8 cellular contexts compared by ENCODE assay signal in genomic region chr14:73491256-73491976, GRCh38. TPM values are rescaled to one million over a fixed set of nuclear protein-coding genes. Genes with fewer than 3 reads are reported as not detected.
DNase-seq lines count a peak whose midpoint lies in the region; ATAC-seq lines count a peak whose summit lies in the region.

No MANE protein-coding gene starts in this region.

- no peaks in the 10 kb centered on the region for H3K9me3 ChIP-seq in mononuclear cell (ENCODE audit: low read depth, low read length)

- intact Hi-C loops in activated CD4-positive, alpha-beta memory T cell treated with anti-CD3 and anti-CD28 coated beads for 36 hours (cut with micrococcal nuclease), result loop anchor here (1.0 to 5.0 kb wide), 2 partner anchors 78 to 141 kb away; partner anchors contain the start of gene ACOT2

- DNase-seq in NK-92 treated with Interleukin-12 subunit alpha and Interleukin-12 subunit beta, amount 100 ng/mL, for 24 hours (lab: John Stamatoyannopoulos, UW), result peak; percentile 52
- DNase-seq in NK-92 (lab: John Stamatoyannopoulos, UW; ENCODE audit: unreplicated experiment) (no peak), NCI-H226 (peak; percentile 78), ecto neural progenitor cell (ENCODE audit: low spot score) (peak; percentile 76)
- peak; percentile 85 for DNase-seq in activated CD4-positive, alpha-beta memory T cell treated with anti-CD3 and anti-CD28 coated beads for 36 hours
- DNase-seq in stimulated activated CD8-positive, alpha-beta memory T cell treated with anti-CD3 and anti-CD28 coated beads, Interleukin-4, amount 100 ng/mL, for 24 hours (ENCODE audit: low read depth), result peak; percentile 51

- peak; percentile 34 for ATAC-seq in HG03039 (IDR thresholded peaks at IDR 0.05; ENCODE audit: unreplicated experiment)

- peak overlapping the region; percentile 74 for H3K27ac Mint-ChIP-seq in activated CD4-positive, alpha-beta memory T cell treated with anti-CD3 and anti-CD28 coated beads for 36 hours

- peaks cover 42% of the 10 kb centered on the region for H3K4me1 Mint-ChIP-seq in activated CD4-positive, alpha-beta memory T cell treated with anti-CD3 and anti-CD28 coated beads for 36 hours (ENCODE audit: low read depth)

- no peaks in the 10 kb centered on the region for H3K27me3 ChIP-seq in mononuclear cell (ENCODE audit: insufficient read depth, low read length)

- peaks cover 38% of the 10 kb centered on the region for H3K4me1 ChIP-seq in mononuclear cell (ENCODE audit: insufficient read depth, low read length)

- peak overlapping the region; percentile 77 for H3K4me3 Mint-ChIP-seq in activated CD4-positive, alpha-beta memory T cell treated with anti-CD3 and anti-CD28 coated beads for 36 hours

- H3K9me3 Mint-ChIP-seq in activated CD4-positive, alpha-beta memory T cell treated with anti-CD3 and anti-CD28 coated beads for 36 hours, result no peaks in the 10 kb centered on the region

- peak overlapping the region; percentile 75 for H3K4me3 ChIP-seq in mononuclear cell (ENCODE audit: low read length)

- no peaks in the 10 kb centered on the region for H3K27me3 Mint-ChIP-seq in activated CD4-positive, alpha-beta memory T cell treated with anti-CD3 and anti-CD28 coated beads for 36 hours

- POLR2A ChIA-PET in activated CD4-positive, alpha-beta memory T cell treated with anti-CD3 and anti-CD28 coated beads for 36 hours (lab: Charles Lee), result interaction anchor here (0.5 to 2.2 kb wide), 14 partner anchors 8 to 538 kb away, joined by 3 to 22 read pairs (median 4); partner anchors contain the start of genes ACOT2, ACOT6, BBOF1 and ENTPD5

- H3K36me3 Mint-ChIP-seq in activated CD4-positive, alpha-beta memory T cell treated with anti-CD3 and anti-CD28 coated beads for 36 hours, result peaks cover 25% of the 10 kb centered on the region

- CTCF ChIA-PET in activated CD4-positive, alpha-beta memory T cell treated with anti-CD3 and anti-CD28 coated beads for 36 hours (lab: Charles Lee), result interaction anchor here (1.0 to 2.1 kb wide), 4 partner anchors 19 to 318 kb away, joined by 4 to 8 read pairs (median 6); no protein-coding TSS in a partner anchor

RNA-seq across cellular contexts. Expression of gene RIOX1, which starts 0.7 kb away (rescaled TPM):
- total RNA-seq in activated CD4-positive, alpha-beta memory T cell treated with anti-CD3 and anti-CD28 coated beads for 36 hours, result 10 to 100 TPM; 13.9 to 15.5 TPM
- total RNA-seq in mononuclear cell, result 32.2 TPM

RNA-seq across cellular contexts. Expression of gene NUMB, which starts 33.1 kb away (rescaled TPM):
- total RNA-seq in activated CD4-positive, alpha-beta memory T cell treated with anti-CD3 and anti-CD28 coated beads for 36 hours, result 10 to 100 TPM; 45.0 to 46.9 TPM
- total RNA-seq in mononuclear cell, result 41.1 TPM

RNA-seq across cellular contexts. Expression of gene ACOT1, which starts 45.5 kb away (rescaled TPM):
- 1 to 10 TPM in 1 of 2 experiments, under 1 TPM in 1; 0.80 to 1.2 TPM for total RNA-seq in activated CD4-positive, alpha-beta memory T cell treated with anti-CD3 and anti-CD28 coated beads for 36 hours
- 0.73 TPM for total RNA-seq in mononuclear cell
